ENCODE assay signal across 1 cellular context in genomic region chr11:61529537-61530225, GRCh38.
TF ChIP-seq lines count a peak whose summit lies in the region.

No MANE protein-coding gene starts in this region.

TF ChIP-seq in HepG2, 621 proteins besides CTCF, POLR2A, EP300 and RAD21 (continued from another document and continues in another):
- TF ChIP-seq TFDP1 (CRISPR knock-in tag; IDR thresholded peaks at IDR 0.05; ENCODE audit: borderline replicate concordance) (no peak; the same call in 1 of the 2 replicates), ZNF619 (CRISPR knock-in tag; IDR thresholded peaks at IDR 0.05) (no peak), ATF5 (CRISPR knock-in tag; IDR thresholded peaks at IDR 0.05; ENCODE audit: low read depth) (no peak), ZNF572 (CRISPR knock-in tag; IDR thresholded peaks at IDR 0.05) (no peak), ZNF350 (CRISPR knock-in tag; IDR thresholded peaks at IDR 0.05; ENCODE audit: borderline replicate concordance, low read depth) (peak; percentile 46; the same call in 1 of the 2 replicates), CERS6 (CRISPR knock-in tag; IDR thresholded peaks at IDR 0.05) (no peak), ZNF816 (CRISPR knock-in tag; IDR thresholded peaks at IDR 0.05; ENCODE audit: borderline replicate concordance) (no peak), HBP1 (CRISPR knock-in tag; IDR thresholded peaks at IDR 0.05; ENCODE audit: low read depth) (no peak), NR2C2 (CRISPR knock-in tag; IDR thresholded peaks at IDR 0.05; ENCODE audit: borderline replicate concordance) (peak; percentile 84), ZNF3 (CRISPR knock-in tag; IDR thresholded peaks at IDR 0.05) (0 out of 2 replicates have a peak, but pooled peaks have one; percentile 52), HDAC1 (CRISPR knock-in tag; IDR thresholded peaks at IDR 0.05) (peak; percentile 88), ARNTL (CRISPR knock-in tag; IDR thresholded peaks at IDR 0.05) (peak; percentile 71; the same call in 1 of the 2 replicates), RFXANK (CRISPR knock-in tag; IDR thresholded peaks at IDR 0.05) (no peak), DPF2 (CRISPR knock-in tag; IDR thresholded peaks at IDR 0.05; ENCODE audit: borderline replicate concordance, low read depth) (no peak), ZNF660 (CRISPR knock-in tag; IDR thresholded peaks at IDR 0.05; ENCODE audit: borderline replicate concordance, low read depth) (no peak), TFAP4 (IDR thresholded peaks at IDR 0.05; ENCODE audit: borderline replicate concordance, low read depth) (peak; percentile 89), ELF4 (CRISPR knock-in tag; IDR thresholded peaks at IDR 0.05; ENCODE audit: borderline replicate concordance) (no peak), FOXK1 (CRISPR knock-in tag; IDR thresholded peaks at IDR 0.05; ENCODE audit: borderline replicate concordance, low read depth) (no peak; the same call in 1 of the 2 replicates), TP53 (CRISPR knock-in tag; conservative IDR thresholded peaks at IDR 0.05) (no peak), FOXA1 (IDR thresholded peaks at IDR 0.05) (no peak), FOXA1 (CRISPR knock-in tag; IDR thresholded peaks at IDR 0.05) (no peak), ZIK1 (CRISPR knock-in tag; IDR thresholded peaks at IDR 0.05; ENCODE audit: borderline replicate concordance, low read depth) (no peak), ZNF709 (CRISPR knock-in tag; IDR thresholded peaks at IDR 0.05) (0 out of 2 replicates have a peak, but pooled peaks have one; percentile 60), ZNF556 (CRISPR knock-in tag; IDR thresholded peaks at IDR 0.05; ENCODE audit: borderline replicate concordance) (no peak), POGK (CRISPR knock-in tag; conservative IDR thresholded peaks at IDR 0.05) (peak; percentile 53; the same call in 1 of the 2 replicates), CCDC6 (CRISPR knock-in tag; IDR thresholded peaks at IDR 0.05) (no peak), ZNF567 (CRISPR knock-in tag; IDR thresholded peaks at IDR 0.05; ENCODE audit: borderline replicate concordance) (peak; percentile 62; the same call in 1 of the 2 replicates), ZNF44 (CRISPR knock-in tag; IDR thresholded peaks at IDR 0.05) (no peak), NFYB (CRISPR knock-in tag; IDR thresholded peaks at IDR 0.05) (no peak), RXRA (CRISPR knock-in tag; IDR thresholded peaks at IDR 0.05) (peak; percentile 95), PLRG1 (conservative IDR thresholded peaks at IDR 0.05) (no peak), ETS1 (CRISPR knock-in tag; IDR thresholded peaks at IDR 0.05) (no peak), ZNF367 (CRISPR knock-in tag; IDR thresholded peaks at IDR 0.05; ENCODE audit: borderline replicate concordance) (no peak), ATF2 (CRISPR knock-in tag; IDR thresholded peaks at IDR 0.05) (peak; percentile 55; the same call in 1 of the 2 replicates), RARA (CRISPR knock-in tag; IDR thresholded peaks at IDR 0.05) (peak; percentile 77), HNF1A (IDR thresholded peaks at IDR 0.05; ENCODE audit: low read depth) (no peak), HNF1A (CRISPR knock-in tag; IDR thresholded peaks at IDR 0.05; ENCODE audit: borderline replicate concordance) (no peak), RELA (CRISPR knock-in tag; IDR thresholded peaks at IDR 0.05) (no peak)
- TF ChIP-seq, protein P1, sequence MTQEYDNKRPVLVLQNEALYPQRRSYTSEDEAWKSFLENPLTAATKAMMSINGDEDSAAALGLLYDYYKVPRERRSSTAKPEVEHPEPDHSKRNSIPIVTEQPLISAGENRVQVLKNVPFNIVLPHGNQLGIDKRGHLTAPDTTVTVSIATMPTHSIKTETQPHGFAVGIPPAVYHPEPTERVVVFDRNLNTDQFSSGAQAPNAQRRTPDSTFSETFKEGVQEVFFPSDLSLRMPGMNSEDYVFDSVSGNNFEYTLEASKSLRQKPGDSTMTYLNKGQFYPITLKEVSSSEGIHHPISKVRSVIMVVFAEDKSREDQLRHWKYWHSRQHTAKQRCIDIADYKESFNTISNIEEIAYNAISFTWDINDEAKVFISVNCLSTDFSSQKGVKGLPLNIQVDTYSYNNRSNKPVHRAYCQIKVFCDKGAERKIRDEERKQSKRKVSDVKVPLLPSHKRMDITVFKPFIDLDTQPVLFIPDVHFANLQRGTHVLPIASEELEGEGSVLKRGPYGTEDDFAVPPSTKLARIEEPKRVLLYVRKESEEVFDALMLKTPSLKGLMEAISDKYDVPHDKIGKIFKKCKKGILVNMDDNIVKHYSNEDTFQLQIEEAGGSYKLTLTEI (CRISPR knock-in tag; conservative IDR thresholded peaks at IDR 0.05): no peak
- TF ChIP-seq, protein P2, sequence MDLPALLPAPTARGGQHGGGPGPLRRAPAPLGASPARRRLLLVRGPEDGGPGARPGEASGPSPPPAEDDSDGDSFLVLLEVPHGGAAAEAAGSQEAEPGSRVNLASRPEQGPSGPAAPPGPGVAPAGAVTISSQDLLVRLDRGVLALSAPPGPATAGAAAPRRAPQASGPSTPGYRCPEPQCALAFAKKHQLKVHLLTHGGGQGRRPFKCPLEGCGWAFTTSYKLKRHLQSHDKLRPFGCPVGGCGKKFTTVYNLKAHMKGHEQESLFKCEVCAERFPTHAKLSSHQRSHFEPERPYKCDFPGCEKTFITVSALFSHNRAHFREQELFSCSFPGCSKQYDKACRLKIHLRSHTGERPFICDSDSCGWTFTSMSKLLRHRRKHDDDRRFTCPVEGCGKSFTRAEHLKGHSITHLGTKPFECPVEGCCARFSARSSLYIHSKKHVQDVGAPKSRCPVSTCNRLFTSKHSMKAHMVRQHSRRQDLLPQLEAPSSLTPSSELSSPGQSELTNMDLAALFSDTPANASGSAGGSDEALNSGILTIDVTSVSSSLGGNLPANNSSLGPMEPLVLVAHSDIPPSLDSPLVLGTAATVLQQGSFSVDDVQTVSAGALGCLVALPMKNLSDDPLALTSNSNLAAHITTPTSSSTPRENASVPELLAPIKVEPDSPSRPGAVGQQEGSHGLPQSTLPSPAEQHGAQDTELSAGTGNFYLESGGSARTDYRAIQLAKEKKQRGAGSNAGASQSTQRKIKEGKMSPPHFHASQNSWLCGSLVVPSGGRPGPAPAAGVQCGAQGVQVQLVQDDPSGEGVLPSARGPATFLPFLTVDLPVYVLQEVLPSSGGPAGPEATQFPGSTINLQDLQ (CRISPR knock-in tag; IDR thresholded peaks at IDR 0.05): no peak
- TF ChIP-seq, protein P3, sequence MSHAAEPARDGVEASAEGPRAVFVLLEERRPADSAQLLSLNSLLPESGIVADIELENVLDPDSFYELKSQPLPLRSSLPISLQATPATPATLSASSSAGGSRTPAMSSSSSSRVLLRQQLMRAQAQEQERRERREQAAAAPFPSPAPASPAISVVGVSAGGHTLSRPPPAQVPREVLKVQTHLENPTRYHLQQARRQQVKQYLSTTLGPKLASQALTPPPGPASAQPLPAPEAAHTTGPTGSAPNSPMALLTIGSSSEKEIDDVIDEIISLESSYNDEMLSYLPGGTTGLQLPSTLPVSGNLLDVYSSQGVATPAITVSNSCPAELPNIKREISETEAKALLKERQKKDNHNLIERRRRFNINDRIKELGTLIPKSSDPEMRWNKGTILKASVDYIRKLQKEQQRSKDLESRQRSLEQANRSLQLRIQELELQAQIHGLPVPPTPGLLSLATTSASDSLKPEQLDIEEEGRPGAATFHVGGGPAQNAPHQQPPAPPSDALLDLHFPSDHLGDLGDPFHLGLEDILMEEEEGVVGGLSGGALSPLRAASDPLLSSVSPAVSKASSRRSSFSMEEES (CRISPR knock-in tag; IDR thresholded peaks at IDR 0.05): 0 out of 2 replicates have a peak, but pooled peaks have one; percentile 28
